Comparison of ENCODE assay signal across 34 cellular contexts in the genomic region with DNA sequence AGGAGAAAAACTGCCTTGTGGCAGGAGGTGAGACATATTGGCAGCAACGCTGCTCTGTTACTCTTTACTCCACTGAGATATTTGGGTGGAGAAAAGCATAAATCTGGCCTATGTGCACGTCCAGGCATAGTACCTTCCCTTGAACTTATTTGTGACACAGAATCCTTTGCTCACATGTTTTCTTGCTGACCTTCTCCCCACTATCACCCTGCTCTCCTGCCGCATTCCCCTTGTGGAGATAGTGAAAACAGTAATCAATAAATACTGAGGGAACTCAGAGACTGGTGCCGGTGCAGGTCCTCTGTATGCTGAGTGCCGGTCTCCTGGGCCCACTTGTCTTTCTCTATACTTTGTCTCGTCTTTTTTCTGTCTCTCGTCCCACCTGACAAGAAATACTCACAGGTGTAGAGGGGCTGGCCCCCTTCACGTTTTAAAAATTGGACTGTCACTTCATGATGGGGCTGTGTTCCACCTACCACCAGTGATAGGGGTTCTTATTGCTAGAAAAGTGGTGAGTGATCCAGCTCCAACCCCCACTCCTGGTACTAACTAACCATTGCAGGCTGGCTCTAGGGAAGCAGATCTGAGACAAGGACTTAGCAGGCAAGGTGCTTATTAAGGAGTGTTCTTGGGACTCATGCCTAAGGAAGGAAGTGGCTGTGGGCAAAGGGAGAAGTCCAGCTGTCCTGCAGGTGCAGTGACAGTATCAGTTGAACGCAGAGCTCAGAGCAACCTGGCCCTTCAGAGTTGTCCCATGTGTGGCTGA. TPM values are rescaled to one million over a fixed set of nuclear protein-coding genes. Genes with fewer than 3 reads are reported as not detected.
"Had no signal": no experiment of that assay in that cellular context is flagged by ENCODE, and none has a peak within 500 bp of the region (broad histone marks: within the 10 kb centered on the region; RNA-seq: fewer than 3 reads in every experiment).

No MANE protein-coding gene starts in this region.

- DNase-seq: activated B cell treated with CpG ODN at 0.5 μM for 24 hours; activated CD4-positive, alpha-beta T cell treated with anti-CD3 and anti-CD28 coated beads for 36 hours; activated CD4-positive, alpha-beta T cell treated with anti-CD3 and anti-CD28 coated beads, Interleukin-2, amount 50 U/mL, for 48 hours; activated CD8-positive, alpha-beta memory T cell treated with anti-CD3 and anti-CD28 coated beads, Interleukin-2, amount 50 U/mL, for 4 hours; activated naive CD4-positive, alpha-beta T cell; activated T-cell treated with anti-CD3 and anti-CD28 coated beads, Interleukin-2, amount 50 U/mL, for 4 hours; anterior cingulate cortex; dermis blood vessel endothelial cell; effector CD4-positive, alpha-beta T cell; esophagus squamous epithelium; foreskin melanocyte; heart right ventricle; left ventricle myocardium inferior; naive B cell; nephron progenitor cell; pancreas; psoas muscle; stimulated activated CD4-positive, alpha-beta T cell treated with anti-CD3 and anti-CD28 coated beads, Interleukin-1b, Interleukin-23, amount 100 ng/mL, for 48 hours; stimulated activated CD4-positive, alpha-beta T cell treated with anti-CD3 and anti-CD28 coated beads, Interleukin-4, amount 100 ng/mL, for 4 hours; stimulated activated CD8-positive, alpha-beta memory T cell treated with anti-CD3 and anti-CD28 coated beads, Interleukin-4, amount 100 ng/mL, for 48 hours; stimulated activated naive CD8-positive, alpha-beta T cell treated with anti-CD3 and anti-CD28 coated beads, Interleukin-15, amount 100 ng/mL, for 72 hours; substantia nigra; upper lobe of left lung had no signal

- H3K4me1 Mint-ChIP-seq: activated T-helper 17 cell treated with anti-CD3 and anti-CD28 coated beads, Interleukin-2, amount 50 U/mL, for 72 hours; nephron progenitor cell; stimulated activated naive CD8-positive, alpha-beta T cell treated with anti-CD3 and anti-CD28 coated beads, Interleukin-15, amount 100 ng/mL, for 72 hours had no signal

- H3K4me2 ChIP-seq: smooth muscle cell had no signal

- H3K36me3 ChIP-seq: esophagus squamous epithelium, upper lobe of left lung had no signal

- H3K4me3 ChIP-seq: esophagus squamous epithelium, heart right ventricle, left ventricle myocardium inferior, lung, pancreas, psoas muscle, smooth muscle cell, upper lobe of left lung had no signal

- H3K27ac Mint-ChIP-seq: activated B cell treated with CpG ODN at 0.5 μM for 24 hours; activated CD4-positive, alpha-beta T cell treated with anti-CD3 and anti-CD28 coated beads for 36 hours; activated naive CD4-positive, alpha-beta T cell treated with anti-CD3 and anti-CD28 coated beads, Interleukin-2, amount 50 U/mL, for 72 hours; activated T-helper 17 cell treated with anti-CD3 and anti-CD28 coated beads, Interleukin-2, amount 50 U/mL, for 72 hours; nephron progenitor cell; stimulated activated memory B cell treated with anti-CD40 and anti-IgM and Interleukin-4, amounts not matched to agents 10 μg/mL and 1 μg/mL and 100 μg/mL, for 72 hours; stimulated activated naive CD8-positive, alpha-beta T cell treated with anti-CD3 and anti-CD28 coated beads, Interleukin-15, amount 100 ng/mL, for 72 hours; T-helper 2 cell treated with Interferon-gamma antibody and Interleukin-4, amounts not matched to agents 5 μg/mL and 100 μg/mL, for 36 hours had no signal

- ATAC-seq: activated CD4-positive, alpha-beta T cell treated with anti-CD3 and anti-CD28 coated beads for 36 hours; activated naive CD4-positive, alpha-beta T cell treated with anti-CD3 and anti-CD28 coated beads, Interleukin-2, amount 50 U/mL, for 72 hours; activated T-cell treated with anti-CD3 and anti-CD28 coated beads, Interleukin-2, amount 50 U/mL, for 4 hours; activated T-helper 17 cell treated with anti-CD3 and anti-CD28 coated beads, Interleukin-2, amount 50 U/mL, for 72 hours; heart right ventricle; pancreas; psoas muscle; stimulated activated memory B cell treated with anti-CD40 and anti-IgM and Interleukin-4, amounts not matched to agents 10 μg/mL and 1 μg/mL and 100 μg/mL, for 72 hours; stimulated activated naive CD8-positive, alpha-beta T cell treated with anti-CD3 and anti-CD28 coated beads, Interleukin-15, amount 100 ng/mL, for 72 hours had no signal

- H3K27ac ChIP-seq: epithelial cell of prostate, esophagus squamous epithelium, heart right ventricle, left ventricle myocardium inferior, pancreas, psoas muscle, upper lobe of left lung had no signal

- H3K27me3 ChIP-seq: esophagus squamous epithelium, heart right ventricle, pancreas, upper lobe of left lung had no signal

- H3K4me1 ChIP-seq: esophagus squamous epithelium, pancreas, psoas muscle, upper lobe of left lung had no signal

- H3K9me3 Mint-ChIP-seq: activated naive CD4-positive, alpha-beta T cell treated with anti-CD3 and anti-CD28 coated beads, Interleukin-2, amount 50 U/mL, for 72 hours; activated T-helper 17 cell treated with anti-CD3 and anti-CD28 coated beads, Interleukin-2, amount 50 U/mL, for 72 hours; stimulated activated memory B cell treated with anti-CD40 and anti-IgM and Interleukin-4, amounts not matched to agents 10 μg/mL and 1 μg/mL and 100 μg/mL, for 72 hours; stimulated activated naive CD8-positive, alpha-beta T cell treated with anti-CD3 and anti-CD28 coated beads, Interleukin-15, amount 100 ng/mL, for 72 hours; T-helper 2 cell treated with Interferon-gamma antibody and Interleukin-4, amounts not matched to agents 5 μg/mL and 100 μg/mL, for 36 hours had no signal

- H3K27me3 Mint-ChIP-seq: activated B cell treated with CpG ODN at 0.5 μM for 24 hours; activated CD4-positive, alpha-beta T cell treated with anti-CD3 and anti-CD28 coated beads for 36 hours; activated T-helper 17 cell treated with anti-CD3 and anti-CD28 coated beads, Interleukin-2, amount 50 U/mL, for 72 hours; stimulated activated memory B cell treated with anti-CD40 and anti-IgM and Interleukin-4, amounts not matched to agents 10 μg/mL and 1 μg/mL and 100 μg/mL, for 72 hours; stimulated activated naive CD8-positive, alpha-beta T cell treated with anti-CD3 and anti-CD28 coated beads, Interleukin-15, amount 100 ng/mL, for 72 hours had no signal

- H3K4me3 Mint-ChIP-seq: activated B cell treated with CpG ODN at 0.5 μM for 24 hours; activated CD4-positive, alpha-beta T cell treated with anti-CD3 and anti-CD28 coated beads for 36 hours; activated T-cell treated with anti-CD3 and anti-CD28 coated beads, Interleukin-2, amount 50 U/mL, for 4 hours; activated T-helper 17 cell treated with anti-CD3 and anti-CD28 coated beads, Interleukin-2, amount 50 U/mL, for 72 hours; naive B cell; nephron progenitor cell; stimulated activated memory B cell treated with anti-CD40 and anti-IgM and Interleukin-4, amounts not matched to agents 10 μg/mL and 1 μg/mL and 100 μg/mL, for 72 hours; stimulated activated naive CD8-positive, alpha-beta T cell treated with anti-CD3 and anti-CD28 coated beads, Interleukin-15, amount 100 ng/mL, for 72 hours; T-helper 2 cell treated with Interferon-gamma antibody and Interleukin-4, amounts not matched to agents 5 μg/mL and 100 μg/mL, for 36 hours had no signal

- H3K36me3 Mint-ChIP-seq: activated naive CD4-positive, alpha-beta T cell treated with anti-CD3 and anti-CD28 coated beads, Interleukin-2, amount 50 U/mL, for 72 hours; stimulated activated memory B cell treated with anti-CD40 and anti-IgM and Interleukin-4, amounts not matched to agents 10 μg/mL and 1 μg/mL and 100 μg/mL, for 72 hours had no signal

- FAIRE-seq: bronchial epithelial cell, colon, endometrium, islet of Langerhans, pancreas had no signal

- H3K9me3 ChIP-seq: esophagus squamous epithelium, heart right ventricle, left ventricle myocardium inferior, pancreas, psoas muscle, upper lobe of left lung had no signal

RNA-seq across cellular contexts. Expression of a gene that starts 51.7 kb away (rescaled TPM):
- total RNA-seq: bronchial epithelial cell, dermis blood vessel endothelial cell had no signal
